8 cellular contexts compared by ENCODE assay signal in the genomic region with DNA sequence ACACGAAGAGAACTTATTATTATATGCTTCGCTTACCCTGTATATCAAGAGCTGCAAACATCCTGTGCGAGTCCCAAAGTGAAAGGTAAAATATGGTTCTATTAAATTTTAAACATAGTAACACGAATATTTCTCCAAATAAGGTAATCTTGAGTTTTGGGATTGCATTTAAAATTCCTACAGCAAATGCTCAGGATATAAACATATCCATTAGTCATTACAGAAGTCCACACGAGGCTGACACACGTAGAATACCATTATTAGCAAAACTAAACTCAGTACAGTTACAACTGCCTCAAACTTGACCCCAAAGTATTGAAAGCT. TPM values are rescaled to one million over a fixed set of nuclear protein-coding genes. Genes with fewer than 3 reads are reported as not detected.
DNase-seq lines count a peak whose midpoint lies in the region; ATAC-seq and TF ChIP-seq lines count a peak whose summit lies in the region.

No MANE protein-coding gene starts in this region.

- H3K9me2 ChIP-seq in GM23338 (ENCODE audit: insufficient read depth) (no peaks in the 10 kb centered on the region), hepatocyte (replicated peaks; ENCODE audit: insufficient read depth) (no peaks in the 10 kb centered on the region)

- peaks cover 15 to 25% of the 10 kb centered on the region in 2 donors for H3K36me3 Mint-ChIP-seq in CD14-positive monocyte
- no peaks in the 10 kb centered on the region for H3K36me3 Mint-ChIP-seq in GM23338 (ENCODE audit: low read depth)

- H3K27ac ChIP-seq in GM23338 (ENCODE audit: low read depth) (no peak overlapping the region), SJSA1 (peak overlapping the region; percentile 59), hepatocyte (peak overlapping the region; percentile 60), temporal lobe (ENCODE audit: low read depth, low read length) (peak overlapping the region; percentile 51)

- 0 out of 2 replicates have a peak, but pooled peaks cover 4% of the 10 kb centered on the region for H4K20me1 ChIP-seq in GM23338 (replicated peaks; ENCODE audit: insufficient read depth)
- H4K20me1 ChIP-seq in hepatocyte (ENCODE audit: insufficient read depth, poor library complexity, severe bottlenecking): no peaks in the 10 kb centered on the region

- no peaks in the 10 kb centered on the region for H3K27me3 ChIP-seq in GM23338 (ENCODE audit: insufficient read depth)
- H3K27me3 ChIP-seq in SJSA1 (replicated peaks): no peaks in the 10 kb centered on the region
- H3K27me3 ChIP-seq in hepatocyte: no peaks in the 10 kb centered on the region

- H3K27me3 Mint-ChIP-seq in CD14-positive monocyte (ENCODE audit: low read depth in 3 of 3) (peaks cover 0 to 1% (median 0%) of the 10 kb centered on the region in 3 donors), GM23338 (ENCODE audit: insufficient read depth, low read depth, poor library complexity) (no peaks in the 10 kb centered on the region)

- ATAC-seq in GM23338 (no peak), HG03521 (IDR thresholded peaks at IDR 0.05; ENCODE audit: unreplicated experiment) (no peak)

- no peaks in the 10 kb centered on the region for H3F3A ChIP-seq in GM23338 (replicated peaks; ENCODE audit: low read depth)

- H2AFZ ChIP-seq in GM23338 (peak overlapping the region; percentile 88; the same call in 1 of the 2 replicates), hepatocyte (peak overlapping the region; percentile 94)

- H3K79me2 ChIP-seq in GM23338 (replicated peaks; ENCODE audit: insufficient read depth): peaks cover 12% of the 10 kb centered on the region; the same call in 1 of the 2 replicates
- H3K79me2 ChIP-seq in hepatocyte: peaks cover 24% of the 10 kb centered on the region

- H3K9me3 ChIP-seq in SJSA1 (replicated peaks) (no peaks in the 10 kb centered on the region), hepatocyte (ENCODE audit: low read depth) (no peaks in the 10 kb centered on the region)

- H3K36me3 ChIP-seq in GM23338 (ENCODE audit: insufficient read depth) (no peaks in the 10 kb centered on the region), SJSA1 (no peaks in the 10 kb centered on the region), hepatocyte (replicated peaks; ENCODE audit: insufficient read depth, low read depth) (no peaks in the 10 kb centered on the region)

- H3K4me2 ChIP-seq in GM23338 (peak overlapping the region; percentile 85), hepatocyte (peak overlapping the region; percentile 86)

- TF ChIP-seq CTCF in CD14-positive monocyte (IDR thresholded peaks at IDR 0.05) (no peak), GM23338 (conservative IDR thresholded peaks at IDR 0.05; ENCODE audit: low read depth in 2 of 2) (no peak), hepatocyte (IDR thresholded peaks at IDR 0.05; ENCODE audit: poor library complexity) (no peak)

- H3K4me1 ChIP-seq in GM23338 (ENCODE audit: insufficient read depth) (0 out of 2 replicates have a peak, but pooled peaks cover 14% of the 10 kb centered on the region), SJSA1 (replicated peaks) (peaks cover 13% of the 10 kb centered on the region), hepatocyte (ENCODE audit: insufficient read depth) (peaks cover 20% of the 10 kb centered on the region)

- H3K4me3 ChIP-seq in GM23338: peak overlapping the region; percentile 73
- peak overlapping the region; percentile 57 for H3K4me3 ChIP-seq in SJSA1
- H3K4me3 ChIP-seq in hepatocyte: peak overlapping the region; percentile 17

- H3K27ac Mint-ChIP-seq in CD14-positive monocyte (peak overlapping the region; percentile 94 to 100 (median 97)), GM23338 (peak overlapping the region; percentile 54; the same call in 1 of the 2 replicates)

- H3K9me3 Mint-ChIP-seq in CD14-positive monocyte (no peaks in the 10 kb centered on the region), GM23338 (no peaks in the 10 kb centered on the region)

- intact Hi-C loops in CD14-positive monocyte (cut with micrococcal nuclease): loop anchor here in 1 of 2 donors (10.0 kb wide), 1 partner anchor 829 kb away; a partner anchor contains a TSS

- WGBS in hepatocyte (ENCODE audit: low lambda C conversion rate, missing lambda C conversion rate): 55% methylated on average over 6 of the region's 6 CpGs

- peak overlapping the region; percentile 95 to 99 for H3K4me3 Mint-ChIP-seq in CD14-positive monocyte
- H3K4me3 Mint-ChIP-seq in GM23338: peak overlapping the region; percentile 93

- peaks cover 41% of the 10 kb centered on the region for H3K4me1 Mint-ChIP-seq in CD14-positive monocyte
- peaks cover 18% of the 10 kb centered on the region for H3K4me1 Mint-ChIP-seq in GM23338

- DNase-seq in CD14-positive monocyte (ENCODE audit: low spot score) (no peak), GM23338 (ENCODE audit: low spot score) (no peak), SJSA1 (ENCODE audit: low read depth in 1 of 2, low spot score in 2 of 2) (no peak), hepatocyte (ENCODE audit: low spot score) (no peak), HuH-7 (ENCODE audit: low spot score) (no peak), OCI-M1 (lab: John Stamatoyannopoulos, UW) (no peak)

TF ChIP-seq in GM23338, 12 proteins besides CTCF, POLR2A, EP300 and RAD21 (continues in another document):
- TF ChIP-seq, protein P1, sequence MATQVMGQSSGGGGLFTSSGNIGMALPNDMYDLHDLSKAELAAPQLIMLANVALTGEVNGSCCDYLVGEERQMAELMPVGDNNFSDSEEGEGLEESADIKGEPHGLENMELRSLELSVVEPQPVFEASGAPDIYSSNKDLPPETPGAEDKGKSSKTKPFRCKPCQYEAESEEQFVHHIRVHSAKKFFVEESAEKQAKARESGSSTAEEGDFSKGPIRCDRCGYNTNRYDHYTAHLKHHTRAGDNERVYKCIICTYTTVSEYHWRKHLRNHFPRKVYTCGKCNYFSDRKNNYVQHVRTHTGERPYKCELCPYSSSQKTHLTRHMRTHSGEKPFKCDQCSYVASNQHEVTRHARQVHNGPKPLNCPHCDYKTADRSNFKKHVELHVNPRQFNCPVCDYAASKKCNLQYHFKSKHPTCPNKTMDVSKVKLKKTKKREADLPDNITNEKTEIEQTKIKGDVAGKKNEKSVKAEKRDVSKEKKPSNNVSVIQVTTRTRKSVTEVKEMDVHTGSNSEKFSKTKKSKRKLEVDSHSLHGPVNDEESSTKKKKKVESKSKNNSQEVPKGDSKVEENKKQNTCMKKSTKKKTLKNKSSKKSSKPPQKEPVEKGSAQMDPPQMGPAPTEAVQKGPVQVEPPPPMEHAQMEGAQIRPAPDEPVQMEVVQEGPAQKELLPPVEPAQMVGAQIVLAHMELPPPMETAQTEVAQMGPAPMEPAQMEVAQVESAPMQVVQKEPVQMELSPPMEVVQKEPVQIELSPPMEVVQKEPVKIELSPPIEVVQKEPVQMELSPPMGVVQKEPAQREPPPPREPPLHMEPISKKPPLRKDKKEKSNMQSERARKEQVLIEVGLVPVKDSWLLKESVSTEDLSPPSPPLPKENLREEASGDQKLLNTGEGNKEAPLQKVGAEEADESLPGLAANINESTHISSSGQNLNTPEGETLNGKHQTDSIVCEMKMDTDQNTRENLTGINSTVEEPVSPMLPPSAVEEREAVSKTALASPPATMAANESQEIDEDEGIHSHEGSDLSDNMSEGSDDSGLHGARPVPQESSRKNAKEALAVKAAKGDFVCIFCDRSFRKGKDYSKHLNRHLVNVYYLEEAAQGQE (IDR thresholded peaks at IDR 0.05; ENCODE audit: unreplicated experiment): no peak
- TF ChIP-seq CREB1 (CRISPR knock-in tag; IDR thresholded peaks at IDR 0.05; ENCODE audit: low read depth) (no peak), STAT1 (IDR thresholded peaks at IDR 0.05; ENCODE audit: unreplicated experiment) (no peak)

RNA-seq across cellular contexts. Expression of a gene that starts 0.3 kb away (rescaled TPM):
- polyA plus RNA-seq in CD14-positive monocyte (10 to 100 TPM; 36.1 to 55.9 TPM), GM23338 (2016; fragmentation: Nextera tagmentation; extraction: Ambion mirVana) (54.7 and 60.2 TPM in 2 replicates), hepatocyte (31.9 and 38.0 TPM in 2 replicates)
- 9.9 and 20.5 TPM in 2 replicates for total RNA-seq in GM23338 (2014; rRNA removed; shearing (Covaris generic))
- total RNA-seq in SJSA1 (2014; rRNA removed; shearing (Covaris generic)): 14.6 and 24.7 TPM in 2 replicates
- total RNA-seq in hepatocyte (18.7 and 28.3 TPM in 2 replicates), temporal lobe (23.8 TPM)

Comparison
In these comparisons a context has a peak if more than half of its experiments do, and no peak if none do; other contexts are left out.
1. H3K4me3 ChIP-seq: peak in every context shown above with its lines; median percentile 73 in GM23338; 57 in SJSA1; 17 in hepatocyte.